ENCODE assay signal across 1 cellular context in genomic region chr6:43635387-43636311, GRCh38.
TF ChIP-seq lines count a peak whose summit lies in the region.

MAD2L1BP (plus strand) TSS chr6:43635840; CDS start chr6:43635876, 36 bp downstream.

TF ChIP-seq in K562, 482 proteins besides CTCF, POLR2A, EP300 and RAD21 (continued from another document and continues in another):
- TF ChIP-seq CTCFL (IDR thresholded peaks at IDR 0.05; ENCODE audit: borderline replicate concordance, insufficient read depth, low read depth, low read length, poor library complexity, severe bottlenecking), result no peak
- peak; percentile 86; the same call in 1 of the 2 replicates for TF ChIP-seq ZNF589 (CRISPR knock-in tag; IDR thresholded peaks at IDR 0.05; ENCODE audit: low read depth)
- 0 out of 2 replicates have a peak, but pooled peaks have one; percentile 38 for TF ChIP-seq MEF2D (tag; conservative IDR thresholded peaks at IDR 0.05; ENCODE audit: low read depth)
- TF ChIP-seq ZNF140 (CRISPR knock-in tag; IDR thresholded peaks at IDR 0.05), result no peak
- no peak for TF ChIP-seq KAT2B (IDR thresholded peaks at IDR 0.05; ENCODE audit: low read depth, low read length)
- TF ChIP-seq ARID3B (CRISPR knock-in tag; IDR thresholded peaks at IDR 0.05; ENCODE audit: borderline replicate concordance), result no peak
- TF ChIP-seq HNRNPUL1 (IDR thresholded peaks at IDR 0.05; ENCODE audit: low read length), result no peak
- no peak for TF ChIP-seq PCBP1 (IDR thresholded peaks at IDR 0.05; ENCODE audit: low read depth, low read length, poor library complexity, severe bottlenecking)
- TF ChIP-seq SREBF2 (CRISPR knock-in tag; IDR thresholded peaks at IDR 0.05), result no peak; the same call in 1 of the 2 replicates
- no peak; the same call in 1 of the 2 replicates for TF ChIP-seq ZSCAN29 (IDR thresholded peaks at IDR 0.05)
- TF ChIP-seq LEF1 (IDR thresholded peaks at IDR 0.05), result peak; percentile 45; the same call in 1 of the 2 replicates
- no peak for TF ChIP-seq RFX1 (IDR thresholded peaks at IDR 0.05)
- peak; percentile 65; the same call in 1 of the 2 replicates for TF ChIP-seq ZC3H11A (IDR thresholded peaks at IDR 0.05; ENCODE audit: low read depth, low read length)
- peak; percentile 57; the same call in 1 of the 2 replicates for TF ChIP-seq CREB3L1 (IDR thresholded peaks at IDR 0.05; ENCODE audit: borderline replicate concordance, low read depth)
- TF ChIP-seq TCF7 (IDR thresholded peaks at IDR 0.05; ENCODE audit: borderline replicate concordance), result 0 out of 2 replicates have a peak, but pooled peaks have one; percentile 34
- TF ChIP-seq TAF15 (IDR thresholded peaks at IDR 0.05; ENCODE audit: low read depth, low read length), result no peak
- TF ChIP-seq MTA3 (IDR thresholded peaks at IDR 0.05; ENCODE audit: borderline replicate concordance), result peak; percentile 90
- peak; percentile 58 for TF ChIP-seq CHD2 (IDR thresholded peaks at IDR 0.05; ENCODE audit: low read depth, low read length)
- no peak for TF ChIP-seq ZNF436 (CRISPR knock-in tag; IDR thresholded peaks at IDR 0.05)
- TF ChIP-seq SNRNP70 (optimal IDR thresholded peaks at IDR 0.05; ENCODE audit: low read depth, low read length), result no peak
- TF ChIP-seq SAFB (IDR thresholded peaks at IDR 0.05; ENCODE audit: borderline replicate concordance, low read depth, low read length), result no peak
- no peak for TF ChIP-seq NCOA4 (IDR thresholded peaks at IDR 0.05; ENCODE audit: partially characterized antibody)
- TF ChIP-seq SRSF3 (IDR thresholded peaks at IDR 0.05; ENCODE audit: insufficient read depth, low read length), result no peak
- TF ChIP-seq GABPA (tag; conservative IDR thresholded peaks at IDR 0.05; ENCODE audit: low read depth), result no peak
- TF ChIP-seq ESRRA (IDR thresholded peaks at IDR 0.05; ENCODE audit: borderline replicate concordance, low read depth), result peak; percentile 98
- no peak for TF ChIP-seq WHSC1 (IDR thresholded peaks at IDR 0.05; ENCODE audit: low read length)
- TF ChIP-seq CHD4 (IDR thresholded peaks at IDR 0.05; ENCODE audit: insufficient read depth, insufficient replicate concordance, low read depth, low read length, poor library complexity, severe bottlenecking), result peak; percentile 74
- TF ChIP-seq KLF6 (CRISPR knock-in tag; IDR thresholded peaks at IDR 0.05; ENCODE audit: borderline replicate concordance), result peak; percentile 78; the same call in 1 of the 2 replicates
- TF ChIP-seq IRF9 (tag; IDR thresholded peaks at IDR 0.05), result no peak
- no peak for TF ChIP-seq PCBP2 (IDR thresholded peaks at IDR 0.05; ENCODE audit: low read depth, low read length, poor library complexity, severe bottlenecking)
- no peak for TF ChIP-seq ZFP36 (IDR thresholded peaks at IDR 0.05; ENCODE audit: low read depth, low read length, partially characterized antibody)
- peak; percentile 47 for TF ChIP-seq RBM39 (optimal IDR thresholded peaks at IDR 0.05; ENCODE audit: low read depth, low read length)
- TF ChIP-seq HMGN3 (IDR thresholded peaks at IDR 0.05; ENCODE audit: borderline replicate concordance, extremely low read depth, insufficient read length, low read depth, low read length), result peak; percentile 71
- peak; percentile 11; the same call in 1 of the 2 replicates for TF ChIP-seq ZNF121 (CRISPR knock-in tag; conservative IDR thresholded peaks at IDR 0.05)
- TF ChIP-seq TCF3 (CRISPR knock-in tag; IDR thresholded peaks at IDR 0.05), result peak; percentile 41; the same call in 1 of the 2 replicates
- peak; percentile 99 for TF ChIP-seq SUPT5H (IDR thresholded peaks at IDR 0.05)
- no peak for TF ChIP-seq THRB (CRISPR knock-in tag; conservative IDR thresholded peaks at IDR 0.05)
- TF ChIP-seq ZFX (CRISPR knock-in tag; IDR thresholded peaks at IDR 0.05), result no peak
- no peak for TF ChIP-seq YBX1 (IDR thresholded peaks at IDR 0.05)
- TF ChIP-seq MNT (conservative IDR thresholded peaks at IDR 0.05), result no peak
- TF ChIP-seq PRPF4 (IDR thresholded peaks at IDR 0.05; ENCODE audit: insufficient read depth, low read depth, low read length, poor library complexity, severe bottlenecking), result no peak
- TF ChIP-seq ELK3 (CRISPR knock-in tag; IDR thresholded peaks at IDR 0.05), result no peak
- peak; percentile 59; the same call in 1 of the 2 replicates for TF ChIP-seq TFAP4 (CRISPR knock-in tag; IDR thresholded peaks at IDR 0.05; ENCODE audit: borderline replicate concordance)
- no peak for TF ChIP-seq TCFL5 (CRISPR knock-in tag; conservative IDR thresholded peaks at IDR 0.05)
- peak; percentile 71; the same call in 1 of the 2 replicates for TF ChIP-seq ETS1 (conservative IDR thresholded peaks at IDR 0.05; ENCODE audit: control insufficient read depth, low read depth, low read length)
- peak; percentile 19; the same call in 1 of the 2 replicates for TF ChIP-seq STAT5A (IDR thresholded peaks at IDR 0.05; ENCODE audit: borderline replicate concordance, low read length)
- no peak for TF ChIP-seq FOS (IDR thresholded peaks at IDR 0.05; ENCODE audit: extremely low read depth, insufficient read length)
- TF ChIP-seq PHB2 (IDR thresholded peaks at IDR 0.05; ENCODE audit: low read depth), result no peak
- TF ChIP-seq MAZ (CRISPR knock-in tag; conservative IDR thresholded peaks at IDR 0.05 in 1 of 2, IDR thresholded peaks at IDR 0.05 in 1 of 2), result peak; percentile 66 to 78
- no peak for TF ChIP-seq CEBPZ (IDR thresholded peaks at IDR 0.05; ENCODE audit: borderline replicate concordance, low read depth, low read length)
